Comparison of ENCODE assay signal across 8 cellular contexts in the genomic region with DNA sequence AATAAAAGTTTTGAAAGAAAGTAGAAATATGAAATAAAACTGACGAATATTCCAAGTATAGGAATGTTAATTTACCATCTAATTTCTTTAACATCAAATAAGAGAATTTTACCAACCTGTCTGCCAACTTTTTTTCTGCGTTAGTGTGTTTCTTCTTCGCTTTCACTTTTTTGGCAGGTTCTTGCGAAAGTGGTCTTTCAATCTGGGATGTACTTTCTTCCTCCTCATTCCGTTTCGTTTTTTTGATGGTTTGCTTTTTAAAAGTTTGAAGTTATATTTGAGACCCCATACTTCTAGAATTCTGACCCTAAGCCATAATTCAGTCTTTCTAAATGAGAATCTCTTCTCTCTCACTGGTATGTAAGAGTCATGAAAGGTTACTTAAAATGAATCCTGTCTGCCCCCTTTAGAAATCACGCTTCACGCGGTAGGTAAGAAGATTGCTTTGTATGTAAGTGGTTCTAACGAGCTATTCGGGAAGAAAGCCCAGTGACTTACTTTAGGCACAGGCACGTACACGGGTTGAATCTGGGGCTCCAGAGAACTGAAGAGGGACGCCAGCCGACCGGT. TPM values are rescaled to one million over a fixed set of nuclear protein-coding genes. Genes with fewer than 3 reads are reported as not detected.
DNase-seq lines count a peak whose midpoint lies in the region; ATAC-seq and TF ChIP-seq lines count a peak whose summit lies in the region.

No MANE protein-coding gene starts in this region.

- H3K4me3 ChIP-seq in Jurkat, Clone E6-1 (ENCODE audit: low read length), result peak overlapping the region; percentile 96
- H3K4me3 ChIP-seq in retinal pigment epithelial cell (ENCODE audit: low read length), result peak overlapping the region; percentile 97

- no peak for TF ChIP-seq CTCF in GM10248 (IDR thresholded peaks at IDR 0.05; ENCODE audit: control extremely low read depth, extremely low read depth, low read depth, missing control alignments)
- no peak for TF ChIP-seq CTCF in glutamatergic neuron (IDR thresholded peaks at IDR 0.05; ENCODE audit: partially characterized antibody, unreplicated experiment)
- no peak for TF ChIP-seq CTCF in retinal pigment epithelial cell (conservative IDR thresholded peaks at IDR 0.05; ENCODE audit: low read depth, low read length)

- DNase-seq in GM10248 (ENCODE audit: extremely low spot score) (peak; percentile 58), glutamatergic neuron (no peak), retinal pigment epithelial cell (ENCODE audit: low read depth) (peak; percentile 22), middle frontal gyrus (ENCODE audit: extremely low spot score, low spot score) (no peak)
- DNase-seq in Jurkat, Clone E6-1 (ENCODE audit: low read depth, low spot score), result peak; percentile 74
- DNase-seq in activated CD4-positive, alpha-beta memory T cell treated with anti-CD3 and anti-CD28 coated beads, Interleukin-2, amount 10 ng/mL, durations not matched to agents 7 days and 5 days, result no peak

- H3K9me3 Mint-ChIP-seq in activated CD4-positive, alpha-beta memory T cell treated with anti-CD3 and anti-CD28 coated beads, Interleukin-2, amount 10 ng/mL, durations not matched to agents 7 days and 5 days, result peaks cover 3% of the 10 kb centered on the region
- H3K9me3 Mint-ChIP-seq in glutamatergic neuron (ENCODE audit: unreplicated experiment), result peaks cover 2% of the 10 kb centered on the region

- CTCF ChIA-PET in GM10248 (lab: Yijun Ruan, JAX), result interaction anchor here (0.7 to 3.7 kb wide), 7 partner anchors 8 to 345 kb away, joined by 3 to 19 read pairs (median 3); no protein-coding TSS in a partner anchor
- CTCF ChIA-PET in activated CD4-positive, alpha-beta memory T cell treated with anti-CD3 and anti-CD28 coated beads, Interleukin-2, amount 10 ng/mL, durations not matched to agents 7 days and 5 days (lab: Charles Lee), result interaction anchor here (0.7 to 1.9 kb wide), 10 partner anchors 11 to 661 kb away, joined by 3 to 19 read pairs (median 4); no protein-coding TSS in a partner anchor

- ATAC-seq in GM21515 (IDR thresholded peaks at IDR 0.05; ENCODE audit: unreplicated experiment), result peak; percentile 43
- ATAC-seq in HG02970 (IDR thresholded peaks at IDR 0.05; ENCODE audit: low FRiP score, unreplicated experiment), result no peak

- peak overlapping the region; percentile 95 for H3K27ac Mint-ChIP-seq in activated CD4-positive, alpha-beta memory T cell treated with anti-CD3 and anti-CD28 coated beads, Interleukin-2, amount 10 ng/mL, durations not matched to agents 7 days and 5 days
- peak overlapping the region; percentile 94 for H3K27ac Mint-ChIP-seq in glutamatergic neuron (ENCODE audit: unreplicated experiment)

- H3K36me3 Mint-ChIP-seq in activated CD4-positive, alpha-beta memory T cell treated with anti-CD3 and anti-CD28 coated beads, Interleukin-2, amount 10 ng/mL, durations not matched to agents 7 days and 5 days (ENCODE audit: low read depth), result peaks cover 24% of the 10 kb centered on the region
- H3K36me3 Mint-ChIP-seq in glutamatergic neuron (ENCODE audit: unreplicated experiment), result no peaks in the 10 kb centered on the region

- H3K4me1 Mint-ChIP-seq in activated CD4-positive, alpha-beta memory T cell treated with anti-CD3 and anti-CD28 coated beads, Interleukin-2, amount 10 ng/mL, durations not matched to agents 7 days and 5 days, result peaks cover 26% of the 10 kb centered on the region
- no peaks in the 10 kb centered on the region for H3K4me1 Mint-ChIP-seq in glutamatergic neuron (ENCODE audit: low read depth, unreplicated experiment)

- peak overlapping the region; percentile 98 for H3K4me3 Mint-ChIP-seq in activated CD4-positive, alpha-beta memory T cell treated with anti-CD3 and anti-CD28 coated beads, Interleukin-2, amount 10 ng/mL, durations not matched to agents 7 days and 5 days
- H3K4me3 Mint-ChIP-seq in glutamatergic neuron (ENCODE audit: unreplicated experiment), result peak overlapping the region; percentile 93

- POLR2A ChIA-PET in GM10248 (lab: Yijun Ruan, JAX), result interaction anchor here (0.6 to 0.7 kb wide), 4 partner anchors 15 to 464 kb away, joined by 3 to 4 read pairs (median 4); a partner anchor contains a TSS
- POLR2A ChIA-PET in activated CD4-positive, alpha-beta memory T cell treated with anti-CD3 and anti-CD28 coated beads, Interleukin-2, amount 10 ng/mL, durations not matched to agents 7 days and 5 days (lab: Charles Lee), result interaction anchor here (0.6 to 3.5 kb wide), 43 partner anchors 8 to 682 kb away, joined by 3 to 36 read pairs (median 4); a partner anchor contains a TSS

- no peaks in the 10 kb centered on the region for H3K27me3 Mint-ChIP-seq in activated CD4-positive, alpha-beta memory T cell treated with anti-CD3 and anti-CD28 coated beads, Interleukin-2, amount 10 ng/mL, durations not matched to agents 7 days and 5 days
- H3K27me3 Mint-ChIP-seq in glutamatergic neuron (ENCODE audit: unreplicated experiment), result no peaks in the 10 kb centered on the region

RNA-seq across cellular contexts. Expression of a gene that starts 0.6 kb away (rescaled TPM):
- 145 TPM for polyA plus RNA-seq in Jurkat, Clone E6-1 (2012; ENCODE audit: insufficient read depth, insufficient read length)
- 100 to 1,000 TPM in 1 of 2 experiments, 10 to 100 TPM in 1; 95.7 to 102 TPM for total RNA-seq in activated CD4-positive, alpha-beta memory T cell treated with anti-CD3 and anti-CD28 coated beads, Interleukin-2, amount 10 ng/mL, durations not matched to agents 7 days and 5 days
- total RNA-seq in glutamatergic neuron (ENCODE audit: unreplicated experiment), result 94.2 TPM

RNA-seq across cellular contexts. Expression of a gene that starts 31.8 kb away (rescaled TPM):
- 152 TPM for polyA plus RNA-seq in Jurkat, Clone E6-1 (2012; ENCODE audit: insufficient read depth, insufficient read length)
- 10 to 100 TPM; 81.4 to 89.3 TPM for total RNA-seq in activated CD4-positive, alpha-beta memory T cell treated with anti-CD3 and anti-CD28 coated beads, Interleukin-2, amount 10 ng/mL, durations not matched to agents 7 days and 5 days
- total RNA-seq in glutamatergic neuron (ENCODE audit: unreplicated experiment), result 166 TPM

Comparison
In these comparisons a context has a peak if more than half of its experiments do, and no peak if none do; other contexts are left out.
1. DNase-seq: peak in GM10248 (single experiment), Jurkat, Clone E6-1 (single experiment) and retinal pigment epithelial cell (single experiment); none in activated CD4-positive, alpha-beta memory T cell treated with anti-CD3 and anti-CD28 coated beads, Interleukin-2, amount 10 ng/mL, durations not matched to agents 7 days and 5 days (single experiment), glutamatergic neuron (single experiment) and middle frontal gyrus (single experiment).